21 cellular contexts compared by ENCODE assay signal in genomic region chr13:108267338-108267737, GRCh38. TPM values are rescaled to one million over a fixed set of nuclear protein-coding genes. Genes with fewer than 3 reads are reported as not detected.
A peak's percentile ranks its signal among the peaks of the same experiment; 100 is the strongest.
DNase-seq lines count a peak whose midpoint lies in the region; ATAC-seq and TF ChIP-seq lines count a peak whose summit lies in the region.
"Had no signal": no experiment of that assay in that cellular context is flagged by ENCODE, and none has a peak within 500 bp of the region (broad histone marks: within the 10 kb centered on the region; RNA-seq: fewer than 3 reads in every experiment).

No MANE protein-coding gene starts in this region.

- no peak for TF ChIP-seq POLR2A in gastrocnemius medialis (IDR thresholded peaks at IDR 0.05)

- H3K4me3 ChIP-seq in lower lobe of right lung (no peak overlapping the region), upper lobe of right lung (no peak overlapping the region), gastrocnemius medialis (no peak overlapping the region)
- H3K4me3 ChIP-seq: coronary artery, neural progenitor cell had no signal

- DNase-seq in activated naive CD8-positive, alpha-beta T cell treated with anti-CD3 and anti-CD28 coated beads for 36 hours: no peak
- DNase-seq in NOMO-1 treated with DMSO at 0.1 percent for 48 hours (lab: John Stamatoyannopoulos, UW; ENCODE audit: unreplicated experiment) (peak; percentile 68), lower lobe of right lung (no peak), upper lobe of right lung (no peak), NCI-H345 (lab: John Stamatoyannopoulos, UW) (no peak), type B pancreatic cell (ENCODE audit: extremely low spot score, unreplicated experiment) (no peak), gastrocnemius medialis (no peak)
- DNase-seq: DMS79; glutamatergic neuron; H7; NCI-H1436 treated with DMSO at 0.1 percent for 48 hours; NCI-H2171 treated with DMSO at 0.1 percent for 48 hours; stimulated activated CD4-positive, alpha-beta T cell treated with anti-CD3 and anti-CD28 coated beads, Interleukin-2, amount 100 ng/mL, for 24 hours; stimulated activated naive CD4-positive, alpha-beta T cell treated with Interleukin-2 at 50 U/mL for 16 hours; T1000 had no signal

- H3K27ac ChIP-seq in lower lobe of right lung (peak overlapping the region; percentile 70), upper lobe of right lung (peak overlapping the region; percentile 48), gastrocnemius medialis (no peak overlapping the region)
- H3K27ac ChIP-seq: neural progenitor cell had no signal

- peaks cover 48% of the 10 kb centered on the region for H3K4me1 Mint-ChIP-seq in activated naive CD8-positive, alpha-beta T cell (ENCODE audit: low read depth)
- peaks cover 31% of the 10 kb centered on the region for H3K4me1 Mint-ChIP-seq in activated naive CD8-positive, alpha-beta T cell treated with anti-CD3 and anti-CD28 coated beads for 36 hours
- peaks cover 8% of the 10 kb centered on the region for H3K4me1 Mint-ChIP-seq in type B pancreatic cell (ENCODE audit: unreplicated experiment)

- intact Hi-C loops in lower lobe of right lung (cut with DNase I) (no loop called here), upper lobe of right lung (cut with DNase I) (no loop called here), gastrocnemius medialis (cut with DNase I; ENCODE audit: low total_unique reads) (no loop called here)

- H3K4me3 Mint-ChIP-seq in activated naive CD8-positive, alpha-beta T cell: no peak overlapping the region
- H3K4me3 Mint-ChIP-seq in activated naive CD8-positive, alpha-beta T cell treated with anti-CD3 and anti-CD28 coated beads for 36 hours: no peak overlapping the region
- H3K4me3 Mint-ChIP-seq in type B pancreatic cell: no peak overlapping the region
- H3K4me3 Mint-ChIP-seq: activated T-helper 1 cell treated with anti-CD3 and anti-CD28 coated beads, Interleukin-12 subunit alpha, Interleukin-12 subunit beta, Interleukin-2, Interleukin-4 antibody, amounts not matched to agents 30 ng/mL and 10 ng/mL and 1 ng/mL, durations not matched to agents 14 hours and 24 hours and 36 hours; mesothelial cell of epicardium; neural progenitor cell had no signal

- H3K27me3 ChIP-seq in lower lobe of right lung (ENCODE audit: low read depth) (no peaks in the 10 kb centered on the region), upper lobe of right lung (no peaks in the 10 kb centered on the region), gastrocnemius medialis (no peaks in the 10 kb centered on the region)
- H3K27me3 ChIP-seq: neural progenitor cell had no signal

- peaks cover 24% of the 10 kb centered on the region for H3K4me1 ChIP-seq in lower lobe of right lung
- peaks cover 21% of the 10 kb centered on the region for H3K4me1 ChIP-seq in upper lobe of right lung
- peaks cover 0 to 8% of the 10 kb centered on the region in 2 donors for H3K4me1 ChIP-seq in gastrocnemius medialis
- H3K4me1 ChIP-seq: neural progenitor cell had no signal

- H3K36me3 Mint-ChIP-seq in activated naive CD8-positive, alpha-beta T cell: no peaks in the 10 kb centered on the region
- peaks cover 11% of the 10 kb centered on the region for H3K36me3 Mint-ChIP-seq in activated naive CD8-positive, alpha-beta T cell treated with anti-CD3 and anti-CD28 coated beads for 36 hours
- peaks cover 3% of the 10 kb centered on the region for H3K36me3 Mint-ChIP-seq in type B pancreatic cell
- H3K36me3 Mint-ChIP-seq: mesothelial cell of epicardium, neural progenitor cell had no signal

- H3K9me3 ChIP-seq in lower lobe of right lung: no peaks in the 10 kb centered on the region
- H3K9me3 ChIP-seq in upper lobe of right lung: no peaks in the 10 kb centered on the region
- no peaks in the 10 kb centered on the region for H3K9me3 ChIP-seq in gastrocnemius medialis

- H3K27ac Mint-ChIP-seq in activated naive CD8-positive, alpha-beta T cell: peak overlapping the region; percentile 22
- no peak overlapping the region for H3K27ac Mint-ChIP-seq in activated naive CD8-positive, alpha-beta T cell treated with anti-CD3 and anti-CD28 coated beads for 36 hours
- H3K27ac Mint-ChIP-seq in type B pancreatic cell: no peak overlapping the region
- H3K27ac Mint-ChIP-seq: activated T-helper 1 cell treated with anti-CD3 and anti-CD28 coated beads, Interleukin-12 subunit alpha, Interleukin-12 subunit beta, Interleukin-2, Interleukin-4 antibody, amounts not matched to agents 30 ng/mL and 10 ng/mL and 1 ng/mL, durations not matched to agents 14 hours and 24 hours and 36 hours; mesothelial cell of epicardium; neural progenitor cell had no signal

- H3K36me3 ChIP-seq in lower lobe of right lung: no peaks in the 10 kb centered on the region
- H3K36me3 ChIP-seq in upper lobe of right lung: no peaks in the 10 kb centered on the region
- no peaks in the 10 kb centered on the region for H3K36me3 ChIP-seq in gastrocnemius medialis
- H3K36me3 ChIP-seq: neural progenitor cell had no signal

- TF ChIP-seq CTCF in lower lobe of right lung (IDR thresholded peaks at IDR 0.05) (no peak), upper lobe of right lung (IDR thresholded peaks at IDR 0.05) (no peak), type B pancreatic cell (conservative IDR thresholded peaks at IDR 0.05) (no peak), gastrocnemius medialis (IDR thresholded peaks at IDR 0.05 in 4 of 5, conservative IDR thresholded peaks at IDR 0.05 in 1 of 5) (no peak)

- ATAC-seq in lower lobe of right lung: peak in 1 of 2 donors; percentile 42
- ATAC-seq in upper lobe of right lung: peak; percentile 24
- no peak for ATAC-seq in gastrocnemius medialis
- ATAC-seq: activated CD4-positive, CD25-positive, alpha-beta regulatory T cell treated with anti-CD3 and anti-CD28 coated beads, Interleukin-2, amount 50 U/mL, for 24 hours had no signal

- peaks cover 7% of the 10 kb centered on the region for H3K9me3 Mint-ChIP-seq in activated naive CD8-positive, alpha-beta T cell (ENCODE audit: low read depth)
- H3K9me3 Mint-ChIP-seq in activated naive CD8-positive, alpha-beta T cell treated with anti-CD3 and anti-CD28 coated beads for 36 hours: peaks cover 5% of the 10 kb centered on the region
- no peaks in the 10 kb centered on the region for H3K9me3 Mint-ChIP-seq in type B pancreatic cell
- H3K9me3 Mint-ChIP-seq: activated T-helper 1 cell treated with anti-CD3 and anti-CD28 coated beads, Interleukin-12 subunit alpha, Interleukin-12 subunit beta, Interleukin-2, Interleukin-4 antibody, amounts not matched to agents 30 ng/mL and 10 ng/mL and 1 ng/mL, durations not matched to agents 14 hours and 24 hours and 36 hours; mesothelial cell of epicardium; neural progenitor cell had no signal

- no peaks in the 10 kb centered on the region for H3K27me3 Mint-ChIP-seq in activated naive CD8-positive, alpha-beta T cell
- no peaks in the 10 kb centered on the region for H3K27me3 Mint-ChIP-seq in activated naive CD8-positive, alpha-beta T cell treated with anti-CD3 and anti-CD28 coated beads for 36 hours
- no peaks in the 10 kb centered on the region for H3K27me3 Mint-ChIP-seq in type B pancreatic cell

- in situ Hi-C loops in gastrocnemius medialis (cut with MboI; ENCODE audit: low sequenced_read_pairs in 4 of 4): no loop called here

RNA-seq across cellular contexts. Expression of gene TNFSF13B, which starts 2.2 kb away (rescaled TPM):
- 1 to 10 TPM; 5.1 to 6.1 TPM for total RNA-seq in activated naive CD8-positive, alpha-beta T cell treated with anti-CD3 and anti-CD28 coated beads for 36 hours
- total RNA-seq in lower lobe of right lung: 26.6 TPM
- total RNA-seq in upper lobe of right lung: 12.2 TPM
- 0.45 and 1.8 TPM in 2 replicates for total RNA-seq in type B pancreatic cell (ENCODE audit: low replicate concordance)
- total RNA-seq in gastrocnemius medialis: 1 to 10 TPM in 1 of 4 donors, under 1 TPM in 2, not detected in 1; 0.31 to 2.2 (median 0.62) TPM

RNA-seq across cellular contexts. Expression of gene ABHD13, which starts 49.1 kb away (rescaled TPM):
- 1 to 10 TPM; 5.2 to 5.3 TPM for total RNA-seq in activated naive CD8-positive, alpha-beta T cell treated with anti-CD3 and anti-CD28 coated beads for 36 hours
- total RNA-seq in lower lobe of right lung (10.5 TPM), upper lobe of right lung (12.8 TPM), type B pancreatic cell (ENCODE audit: low replicate concordance) (9.0 and 12.0 TPM in 2 replicates), gastrocnemius medialis (10 to 100 TPM in 1 of 4 donors, 1 to 10 TPM in 3; 4.8 to 15.5 (median 6.9) TPM)

RNA-seq across cellular contexts. Expression of gene LIG4, which starts 52.0 kb away (rescaled TPM):
- total RNA-seq in activated naive CD8-positive, alpha-beta T cell treated with anti-CD3 and anti-CD28 coated beads for 36 hours: 1 to 10 TPM; 8.9 to 9.1 TPM
- 10.4 TPM for total RNA-seq in lower lobe of right lung
- total RNA-seq in upper lobe of right lung: 10.9 TPM
- 8.7 and 10.0 TPM in 2 replicates for total RNA-seq in type B pancreatic cell (ENCODE audit: low replicate concordance)
- 10 to 100 TPM in 3 of 4 donors, 1 to 10 TPM in 1; 5.6 to 12.4 (median 11.3) TPM for total RNA-seq in gastrocnemius medialis

Comparison
In these comparisons a context has a peak if more than half of its experiments do, and no peak if none do; other contexts are left out.
1. H3K27ac ChIP-seq: peak in lower lobe of right lung (single experiment) and upper lobe of right lung (single experiment); none in gastrocnemius medialis (0 of 4).